1 cellular context compared by ENCODE assay signal in genomic region chr2:166372046-166372445, GRCh38.
TF ChIP-seq lines count a peak whose summit lies in the region.

No MANE protein-coding gene starts in this region.

TF ChIP-seq in HepG2, 621 proteins besides CTCF, POLR2A, EP300 and RAD21 (continues in another document):
- no peak for TF ChIP-seq FUBP1 (CRISPR knock-in tag; IDR thresholded peaks at IDR 0.05; ENCODE audit: borderline replicate concordance)
- TF ChIP-seq NR2F6 (IDR thresholded peaks at IDR 0.05), result peak; percentile 57
- peak; percentile 71; the same call in 1 of the 2 replicates for TF ChIP-seq NR2F6 (CRISPR knock-in tag; IDR thresholded peaks at IDR 0.05)
- TF ChIP-seq CREB1 (IDR thresholded peaks at IDR 0.05), result no peak
- TF ChIP-seq CREB1 (CRISPR knock-in tag; IDR thresholded peaks at IDR 0.05), result 0 out of 2 replicates have a peak, but pooled peaks have one; percentile 46
- 0 out of 2 replicates have a peak, but pooled peaks have one; percentile 30 for TF ChIP-seq DRAP1 (CRISPR knock-in tag; IDR thresholded peaks at IDR 0.05)
- TF ChIP-seq KMT2B (CRISPR knock-in tag; IDR thresholded peaks at IDR 0.05), result peak; percentile 63; the same call in 1 of the 2 replicates
- TF ChIP-seq ZNF7 (CRISPR knock-in tag; IDR thresholded peaks at IDR 0.05), result no peak
- TF ChIP-seq TEF (CRISPR knock-in tag; IDR thresholded peaks at IDR 0.05), result no peak
- no peak for TF ChIP-seq RBAK (CRISPR knock-in tag; IDR thresholded peaks at IDR 0.05)
- no peak for TF ChIP-seq PAF1 (CRISPR knock-in tag; IDR thresholded peaks at IDR 0.05)
- TF ChIP-seq ZNF12 (CRISPR knock-in tag; IDR thresholded peaks at IDR 0.05), result no peak
- TF ChIP-seq ZNF615 (CRISPR knock-in tag; IDR thresholded peaks at IDR 0.05; ENCODE audit: borderline replicate concordance), result no peak
- no peak for TF ChIP-seq ARNT2 (CRISPR knock-in tag; IDR thresholded peaks at IDR 0.05; ENCODE audit: low read depth)
- peak; percentile 98 for TF ChIP-seq ARID5B (CRISPR knock-in tag; IDR thresholded peaks at IDR 0.05)
- TF ChIP-seq ZNF776 (CRISPR knock-in tag; IDR thresholded peaks at IDR 0.05), result no peak
- TF ChIP-seq MTF1 (CRISPR knock-in tag; IDR thresholded peaks at IDR 0.05), result no peak; the same call in 1 of the 2 replicates
- TF ChIP-seq SAP130 (CRISPR knock-in tag; IDR thresholded peaks at IDR 0.05; ENCODE audit: low read depth), result peak; percentile 84
- peak; percentile 70 for TF ChIP-seq RARA (CRISPR knock-in tag; IDR thresholded peaks at IDR 0.05)
- TF ChIP-seq DR1 (CRISPR knock-in tag; IDR thresholded peaks at IDR 0.05), result no peak
- TF ChIP-seq TARDBP (CRISPR knock-in tag; IDR thresholded peaks at IDR 0.05), result peak; percentile 50; the same call in 1 of the 2 replicates
- peak; percentile 90 for TF ChIP-seq ZMYM4 (CRISPR knock-in tag; IDR thresholded peaks at IDR 0.05)
- peak; percentile 86; the same call in 1 of the 2 replicates for TF ChIP-seq ZNF331 (CRISPR knock-in tag; IDR thresholded peaks at IDR 0.05)
- no peak for TF ChIP-seq NFE2 (CRISPR knock-in tag; IDR thresholded peaks at IDR 0.05)
- TF ChIP-seq ZSCAN21 (CRISPR knock-in tag; IDR thresholded peaks at IDR 0.05; ENCODE audit: borderline replicate concordance), result no peak
- TF ChIP-seq ZNF512 (CRISPR knock-in tag; IDR thresholded peaks at IDR 0.05), result no peak
- no peak for TF ChIP-seq ZNF235 (CRISPR knock-in tag; IDR thresholded peaks at IDR 0.05; ENCODE audit: borderline replicate concordance)
- no peak for TF ChIP-seq ZSCAN31 (CRISPR knock-in tag; IDR thresholded peaks at IDR 0.05; ENCODE audit: low read depth)
- no peak for TF ChIP-seq TEAD2 (CRISPR knock-in tag; IDR thresholded peaks at IDR 0.05)
- TF ChIP-seq ZNF761 (CRISPR knock-in tag; conservative IDR thresholded peaks at IDR 0.05), result no peak
- no peak for TF ChIP-seq ETS1 (CRISPR knock-in tag; IDR thresholded peaks at IDR 0.05)
- TF ChIP-seq GPBP1L1 (CRISPR knock-in tag; IDR thresholded peaks at IDR 0.05), result no peak
- no peak for TF ChIP-seq RAD51 (IDR thresholded peaks at IDR 0.05; ENCODE audit: borderline replicate concordance)
- no peak for TF ChIP-seq SCMH1 (CRISPR knock-in tag; IDR thresholded peaks at IDR 0.05; ENCODE audit: borderline replicate concordance)
- no peak for TF ChIP-seq NFRKB (IDR thresholded peaks at IDR 0.05)
- peak; percentile 90 for TF ChIP-seq ZNF644 (CRISPR knock-in tag; IDR thresholded peaks at IDR 0.05; ENCODE audit: low read depth)
- no peak for TF ChIP-seq CSRNP2 (CRISPR knock-in tag; conservative IDR thresholded peaks at IDR 0.05; ENCODE audit: low read depth)
- no peak for TF ChIP-seq ZNF781 (CRISPR knock-in tag; IDR thresholded peaks at IDR 0.05; ENCODE audit: borderline replicate concordance, not compliant biosample characterization)
- TF ChIP-seq TBX2 (CRISPR knock-in tag; IDR thresholded peaks at IDR 0.05; ENCODE audit: borderline replicate concordance), result peak; percentile 48
- TF ChIP-seq ZNF460 (CRISPR knock-in tag; IDR thresholded peaks at IDR 0.05; ENCODE audit: borderline replicate concordance), result no peak
- no peak for TF ChIP-seq ZNF282 (IDR thresholded peaks at IDR 0.05; ENCODE audit: partially characterized antibody)
- TF ChIP-seq POGK (CRISPR knock-in tag; conservative IDR thresholded peaks at IDR 0.05), result no peak
- 0 out of 2 replicates have a peak, but pooled peaks have one; percentile 64 for TF ChIP-seq ZNF264 (CRISPR knock-in tag; IDR thresholded peaks at IDR 0.05)
- peak; percentile 42; the same call in 1 of the 2 replicates for TF ChIP-seq ZNF816 (CRISPR knock-in tag; IDR thresholded peaks at IDR 0.05; ENCODE audit: borderline replicate concordance)
- 0 out of 2 replicates have a peak, but pooled peaks have one; percentile 53 for TF ChIP-seq ZNF614 (CRISPR knock-in tag; IDR thresholded peaks at IDR 0.05; ENCODE audit: borderline replicate concordance)
- peak; percentile 52 for TF ChIP-seq CEBPG (CRISPR knock-in tag; IDR thresholded peaks at IDR 0.05)
- TF ChIP-seq ZBTB7A (CRISPR knock-in tag; IDR thresholded peaks at IDR 0.05), result no peak
- no peak for TF ChIP-seq ZNF263 (CRISPR knock-in tag; IDR thresholded peaks at IDR 0.05)
- TF ChIP-seq NCOA5 (CRISPR knock-in tag; IDR thresholded peaks at IDR 0.05), result no peak
